Comparison of ENCODE assay signal across 9 cellular contexts in the genomic region with DNA sequence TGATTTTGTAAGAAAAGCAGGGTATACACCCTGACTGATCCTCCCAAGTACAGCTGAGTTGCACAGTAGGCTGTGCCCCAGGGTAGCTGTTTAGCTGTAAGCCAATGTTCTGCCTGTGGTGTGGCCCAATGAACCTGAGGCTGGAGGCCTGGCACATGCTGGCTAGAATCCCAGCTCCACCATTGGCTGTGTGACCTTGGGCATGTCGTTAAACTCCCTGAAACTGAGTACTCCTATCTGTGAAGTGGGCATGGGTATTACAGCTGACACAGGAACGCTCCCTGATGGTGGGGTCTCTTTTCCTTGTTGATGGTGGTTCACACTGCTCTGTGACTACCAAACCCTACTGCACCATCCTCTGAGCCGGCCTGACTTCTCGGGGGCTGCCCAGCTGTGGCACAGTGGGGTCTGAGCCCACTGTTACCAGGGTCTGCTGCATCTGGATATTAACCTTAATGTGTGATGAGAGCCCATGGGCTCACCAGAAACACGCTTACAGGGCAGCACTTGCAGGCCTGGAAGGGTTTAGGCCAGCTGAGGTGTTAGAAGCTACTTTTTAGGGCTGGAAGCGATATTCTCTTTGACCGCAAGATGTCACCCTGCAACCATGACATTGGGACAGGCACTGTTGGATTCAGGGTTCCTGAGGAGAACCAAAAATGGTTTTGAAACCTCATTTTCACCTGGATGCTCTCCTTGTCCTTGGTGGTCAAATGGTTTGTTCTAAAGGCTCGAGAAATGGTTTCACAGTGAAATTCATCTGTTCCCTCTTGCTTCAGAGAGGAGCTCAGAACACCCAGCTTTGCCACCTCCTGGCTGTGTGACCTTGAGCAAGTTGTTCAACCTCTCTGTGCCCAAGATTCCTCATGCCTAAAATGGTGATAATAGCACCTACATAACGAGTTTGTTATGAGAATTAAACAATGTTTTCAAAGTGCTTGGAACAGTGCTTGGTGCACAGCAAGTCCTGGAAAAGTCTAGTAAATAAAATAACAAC. TPM values are rescaled to one million over a fixed set of nuclear protein-coding genes. Genes with fewer than 3 reads are reported as not detected.
DNase-seq lines count a peak whose midpoint lies in the region; ATAC-seq, FAIRE-seq and TF ChIP-seq lines count a peak whose summit lies in the region.
"Had no signal": no experiment of that assay in that cellular context is flagged by ENCODE, and none has a peak within 500 bp of the region (broad histone marks: within the 10 kb centered on the region; RNA-seq: fewer than 3 reads in every experiment).

No MANE protein-coding gene starts in this region.

- peak; percentile 79 for TF ChIP-seq CTCF in CD14-positive monocyte (IDR thresholded peaks at IDR 0.05)
- peak; percentile 75 for TF ChIP-seq CTCF in osteoblast (IDR thresholded peaks at IDR 0.05; ENCODE audit: extremely low read depth, low read depth, low read length)

- H3K36me3 ChIP-seq in osteoblast (ENCODE audit: insufficient read depth, low read length): no peaks in the 10 kb centered on the region

- H3K4me2 ChIP-seq in osteoblast (ENCODE audit: insufficient read depth, low read length): no peak overlapping the region

- no peaks in the 10 kb centered on the region for H3K4me1 ChIP-seq in osteoblast (ENCODE audit: insufficient read depth, low read length)

- H3K27ac Mint-ChIP-seq in CD14-positive monocyte: peak overlapping the region in 1 of 7 donors; percentile 45
- H3K27ac Mint-ChIP-seq: IgD-negative memory B cell had no signal

- ATAC-seq in GM21360 (IDR thresholded peaks at IDR 0.05; ENCODE audit: unreplicated experiment): peak; percentile 46
- ATAC-seq in GM18867 (IDR thresholded peaks at IDR 0.05; ENCODE audit: unreplicated experiment): no peak
- ATAC-seq in GM21786 (IDR thresholded peaks at IDR 0.05; ENCODE audit: unreplicated experiment): no peak

- no peaks in the 10 kb centered on the region for H3K79me2 ChIP-seq in osteoblast (ENCODE audit: insufficient read depth, low read length)

- no peaks in the 10 kb centered on the region for H3K9me3 ChIP-seq in osteoblast (ENCODE audit: low read depth, low read length)

- intact Hi-C loops in CD14-positive monocyte (cut with micrococcal nuclease): loop anchor here (2.0 kb wide), 1 partner anchor 505 kb away; no protein-coding TSS in a partner anchor

- no peak overlapping the region for H3K4me3 ChIP-seq in osteoblast (ENCODE audit: insufficient read depth, low read length)

- H3K27me3 Mint-ChIP-seq in CD14-positive monocyte (ENCODE audit: low read depth in 3 of 3): peaks cover 4 to 14% (median 7%) of the 10 kb centered on the region in 3 donors

- DNase-seq in CD14-positive monocyte (ENCODE audit: low spot score) (no peak), OCI-M1 (lab: John Stamatoyannopoulos, UW) (peak; percentile 77), frontal cortex (ENCODE audit: low spot score in 2 of 2) (peak; percentile 28 to 50), osteoblast (ENCODE audit: insufficient read length, low spot score, missing footprints) (peak; percentile 82)
- peak; percentile 24 for DNase-seq in activated T-helper 9 cell treated with anti-CD3 and anti-CD28 coated beads, Interleukin-2, amount 50 U/mL, for 16 hours (ENCODE audit: low read depth)

- no peak overlapping the region for H3K4me3 Mint-ChIP-seq in CD14-positive monocyte
- H3K4me3 Mint-ChIP-seq: IgD-negative memory B cell had no signal

- H3K27ac ChIP-seq in osteoblast (ENCODE audit: low read depth, low read length): no peak overlapping the region

- FAIRE-seq in frontal cortex (lab: Jason Lieb, UNC): no peak

- H3K36me3 Mint-ChIP-seq in CD14-positive monocyte: no peaks in the 10 kb centered on the region
- H3K36me3 Mint-ChIP-seq: IgD-negative memory B cell had no signal

- peaks cover 0 to 1% (median 0%) of the 10 kb centered on the region in 7 donors for H3K9me3 Mint-ChIP-seq in CD14-positive monocyte
- H3K9me3 Mint-ChIP-seq: IgD-negative memory B cell had no signal

- H4K20me1 ChIP-seq in osteoblast (ENCODE audit: insufficient read depth, low read length): no peaks in the 10 kb centered on the region

- H3K4me1 Mint-ChIP-seq in CD14-positive monocyte: peaks cover 4% of the 10 kb centered on the region

- peaks cover 14% of the 10 kb centered on the region for H3K27me3 ChIP-seq in osteoblast (ENCODE audit: insufficient read depth, low read length)

- no peak overlapping the region for H2AFZ ChIP-seq in osteoblast (ENCODE audit: low read length)

RNA-seq across cellular contexts. Expression of a gene that starts 6.8 kb away (rescaled TPM):
- 1 to 10 TPM; 1.1 to 1.3 TPM for polyA plus RNA-seq in CD14-positive monocyte
- total RNA-seq in frontal cortex (4.5 TPM), osteoblast (under 0.01 and 0.88 TPM in 2 replicates)
